21 cellular contexts compared by ENCODE assay signal in genomic region chr17:17526369-17526768, GRCh38. TPM values are rescaled to one million over a fixed set of nuclear protein-coding genes. Genes with fewer than 3 reads are reported as not detected.
A peak's percentile ranks its signal among the peaks of the same experiment; 100 is the strongest.
DNase-seq lines count a peak whose midpoint lies in the region; ATAC-seq and TF ChIP-seq lines count a peak whose summit lies in the region.
"Had no signal": no experiment of that assay in that cellular context is flagged by ENCODE, and none has a peak within 500 bp of the region (broad histone marks: within the 10 kb centered on the region; RNA-seq: fewer than 3 reads in every experiment).

No MANE protein-coding gene starts in this region.

- H3K36me3 ChIP-seq in endodermal cell (ENCODE audit: control insufficient read depth, insufficient read depth, low read length), result no peaks in the 10 kb centered on the region
- no peaks in the 10 kb centered on the region for H3K36me3 ChIP-seq in lower lobe of right lung
- H3K36me3 ChIP-seq in skeletal muscle tissue (ENCODE audit: control insufficient read depth in 3 of 3, insufficient read depth in 3 of 3, low read length in 3 of 3), result peaks cover 0 to 3% (median 0%) of the 10 kb centered on the region in 3 donors
- H3K36me3 ChIP-seq in spleen, result peaks cover 0 to 5% (median 0%) of the 10 kb centered on the region in 6 donors
- H3K36me3 ChIP-seq: brain microvascular endothelial cell, upper lobe of left lung had no signal

- TF ChIP-seq POLR2A in spleen (IDR thresholded peaks at IDR 0.05), result no peak

- peaks cover 7% of the 10 kb centered on the region for H3K9me3 Mint-ChIP-seq in endodermal cell
- H3K9me3 Mint-ChIP-seq: activated naive CD8-positive, alpha-beta T cell treated with anti-CD3 and anti-CD28 coated beads, Interleukin-2, amount 50 U/mL, for 24 hours had no signal

- peaks cover 17% of the 10 kb centered on the region for H3K4me1 Mint-ChIP-seq in endodermal cell
- H3K4me1 Mint-ChIP-seq: activated CD4-positive, alpha-beta T cell treated with anti-CD3 and anti-CD28 coated beads for 36 hours; activated CD8-positive, alpha-beta memory T cell treated with anti-CD3 and anti-CD28 coated beads, Interleukin-2, amount 10 ng/mL, durations not matched to agents 7 days and 5 days; activated naive CD8-positive, alpha-beta T cell treated with anti-CD3 and anti-CD28 coated beads, Interleukin-2, amount 50 U/mL, for 24 hours had no signal

- no peak for TF ChIP-seq CTCF in endodermal cell (conservative IDR thresholded peaks at IDR 0.05)
- no peak for TF ChIP-seq CTCF in lower lobe of right lung (IDR thresholded peaks at IDR 0.05)
- TF ChIP-seq CTCF in spleen (IDR thresholded peaks at IDR 0.05 in 8 of 11, conservative IDR thresholded peaks at IDR 0.05 in 3 of 11), result no peak

- H3K4me3 Mint-ChIP-seq in endodermal cell, result no peak overlapping the region
- H3K4me3 Mint-ChIP-seq: activated CD4-positive, alpha-beta T cell treated with anti-CD3 and anti-CD28 coated beads for 36 hours; activated CD8-positive, alpha-beta memory T cell treated with anti-CD3 and anti-CD28 coated beads, Interleukin-2, amount 10 ng/mL, durations not matched to agents 7 days and 5 days; activated naive CD8-positive, alpha-beta T cell treated with anti-CD3 and anti-CD28 coated beads, Interleukin-2, amount 50 U/mL, for 24 hours had no signal

- H3K27ac ChIP-seq in endodermal cell (ENCODE audit: low read depth, low read length) (no peak overlapping the region), lower lobe of right lung (no peak overlapping the region), skeletal muscle tissue (ENCODE audit: low read depth, low read length) (peak overlapping the region; percentile 86), spleen (no peak overlapping the region)
- H3K27ac ChIP-seq: brain microvascular endothelial cell, skin epidermis had no signal

- H3K9ac ChIP-seq in endodermal cell (ENCODE audit: extremely low read depth, low read length, poor library complexity, severe bottlenecking) (no peak overlapping the region), skeletal muscle tissue (ENCODE audit: low read depth in 1 of 3, low read length in 3 of 3) (peak overlapping the region; percentile 53 to 85 (median 70))

- intact Hi-C loops in lower lobe of right lung (cut with DNase I) (no loop called here), spleen (cut with DNase I; ENCODE audit: low total_unique reads) (no loop called here)

- H3K27me3 ChIP-seq in endodermal cell (ENCODE audit: control insufficient read depth, insufficient read depth, low read length, poor library complexity, severe bottlenecking), result no peaks in the 10 kb centered on the region
- no peaks in the 10 kb centered on the region for H3K27me3 ChIP-seq in lower lobe of right lung (ENCODE audit: low read depth)
- H3K27me3 ChIP-seq in skeletal muscle tissue (ENCODE audit: control insufficient read depth in 3 of 3, insufficient read depth in 3 of 3, low read length in 3 of 3), result no peaks in the 10 kb centered on the region
- H3K27me3 ChIP-seq in spleen (replicated peaks in 1 of 7), result no peaks in the 10 kb centered on the region
- H3K27me3 ChIP-seq: brain microvascular endothelial cell, upper lobe of left lung had no signal

- ATAC-seq in lower lobe of right lung (peak; percentile 37 to 54), HG02885 (IDR thresholded peaks at IDR 0.05; ENCODE audit: poor library complexity, unreplicated experiment) (no peak)
- ATAC-seq: activated CD4-positive, alpha-beta T cell treated with anti-CD3 and anti-CD28 coated beads for 36 hours; activated CD8-positive, alpha-beta memory T cell treated with anti-CD3 and anti-CD28 coated beads, Interleukin-2, amount 10 ng/mL, durations not matched to agents 7 days and 5 days; activated naive CD8-positive, alpha-beta T cell treated with anti-CD3 and anti-CD28 coated beads, Interleukin-2, amount 50 U/mL, for 24 hours had no signal

- H3K4me3 ChIP-seq in endodermal cell (ENCODE audit: low read length), result no peak overlapping the region
- no peak overlapping the region for H3K4me3 ChIP-seq in lower lobe of right lung
- H3K4me3 ChIP-seq in skeletal muscle tissue (ENCODE audit: low read length in 3 of 3), result peak overlapping the region in 1 of 3 donors; percentile 36
- H3K4me3 ChIP-seq in spleen, result no peak overlapping the region
- H3K4me3 ChIP-seq: skin epidermis, upper lobe of left lung had no signal

- H3K27ac Mint-ChIP-seq in endodermal cell, result peak overlapping the region; percentile 52
- H3K27ac Mint-ChIP-seq: activated CD4-positive, alpha-beta T cell treated with anti-CD3 and anti-CD28 coated beads for 36 hours; activated CD8-positive, alpha-beta memory T cell treated with anti-CD3 and anti-CD28 coated beads, Interleukin-2, amount 10 ng/mL, durations not matched to agents 7 days and 5 days; activated naive CD8-positive, alpha-beta T cell treated with anti-CD3 and anti-CD28 coated beads, Interleukin-2, amount 50 U/mL, for 24 hours had no signal

- peaks cover 5% of the 10 kb centered on the region for H3K36me3 Mint-ChIP-seq in endodermal cell (ENCODE audit: low read depth)
- H3K36me3 Mint-ChIP-seq: activated CD8-positive, alpha-beta memory T cell treated with anti-CD3 and anti-CD28 coated beads, Interleukin-2, amount 10 ng/mL, durations not matched to agents 7 days and 5 days had no signal

- DNase-seq in NCI-H2196 treated with DMSO at 0.1 percent for 48 hours (lab: John Stamatoyannopoulos, UW; ENCODE audit: unreplicated experiment) (peak; percentile 21), endodermal cell (no peak), lower lobe of right lung (no peak), glomerular visceral epithelial cell (ENCODE audit: extremely low spot score) (no peak), spleen (no peak)
- DNase-seq: activated CD4-positive, alpha-beta T cell treated with anti-CD3 and anti-CD28 coated beads for 36 hours; activated CD8-positive, alpha-beta memory T cell treated with anti-CD3 and anti-CD28 coated beads, Interleukin-2, amount 10 ng/mL, durations not matched to agents 7 days and 5 days; activated naive CD8-positive, alpha-beta T cell treated with anti-CD3 and anti-CD28 coated beads, Interleukin-2, amount 50 U/mL, for 24 hours; brain microvascular endothelial cell; COR-L47; H7; head of caudate nucleus; KG1; NCI-H187 treated with DMSO at 0.1 percent for 48 hours; NCI-H524; stimulated activated CD4-positive, alpha-beta T cell treated with anti-CD3 and anti-CD28 coated beads, Interleukin-4, amount 100 ng/mL, for 1 hour; SW 1271 had no signal

- peaks cover 13% of the 10 kb centered on the region for H3K4me1 ChIP-seq in endodermal cell (ENCODE audit: control insufficient read depth, insufficient read depth, low read length)
- H3K4me1 ChIP-seq in lower lobe of right lung, result peaks cover 12% of the 10 kb centered on the region
- H3K4me1 ChIP-seq in skeletal muscle tissue (ENCODE audit: control insufficient read depth in 3 of 3, insufficient read depth in 3 of 3, low read length in 3 of 3), result peaks cover 29 to 41% (median 36%) of the 10 kb centered on the region in 3 donors
- H3K4me1 ChIP-seq in spleen, result peaks cover 0 to 13% (median 0%) of the 10 kb centered on the region in 6 donors

- H3K9me3 ChIP-seq in endodermal cell (ENCODE audit: control insufficient read depth, low read length), result no peaks in the 10 kb centered on the region
- H3K9me3 ChIP-seq in lower lobe of right lung, result no peaks in the 10 kb centered on the region
- H3K9me3 ChIP-seq in skeletal muscle tissue (ENCODE audit: control insufficient read depth in 3 of 3, low read length in 3 of 3), result no peaks in the 10 kb centered on the region
- no peaks in the 10 kb centered on the region for H3K9me3 ChIP-seq in spleen
- H3K9me3 ChIP-seq: upper lobe of left lung had no signal

- H3K27me3 Mint-ChIP-seq in endodermal cell (ENCODE audit: insufficient read depth), result no peaks in the 10 kb centered on the region
- H3K27me3 Mint-ChIP-seq: activated CD4-positive, alpha-beta T cell treated with anti-CD3 and anti-CD28 coated beads for 36 hours; activated CD8-positive, alpha-beta memory T cell treated with anti-CD3 and anti-CD28 coated beads, Interleukin-2, amount 10 ng/mL, durations not matched to agents 7 days and 5 days; activated naive CD8-positive, alpha-beta T cell treated with anti-CD3 and anti-CD28 coated beads, Interleukin-2, amount 50 U/mL, for 24 hours had no signal

- WGBS in endodermal cell (ENCODE audit: insufficient coverage in 1 of 2, insufficient read length in 1 of 2), 2 experiments, result 85 to 89% methylated on average over 14 of the region's 14 CpGs
- 71 to 87% (median 86%) methylated on average over 14 of the region's 14 CpGs for WGBS in spleen, 5 donors

RNA-seq across cellular contexts. Expression of gene RASD1, which starts 30.2 kb away (rescaled TPM):
- total RNA-seq in endodermal cell (1 to 10 TPM; 1.9 to 2.5 TPM), lower lobe of right lung (24.6 TPM), skeletal muscle tissue (4.2 TPM), spleen (10 to 100 TPM in 5 of 7 donors, 1 to 10 TPM in 2; 6.6 to 52.3 (median 13.1) TPM)
- polyA plus RNA-seq in endodermal cell (2013, experiment 1 of 2), result 3.0 TPM
- 2.8 TPM for polyA plus RNA-seq in endodermal cell (2013, experiment 2 of 2)
- polyA plus RNA-seq in spleen, result 1 to 10 TPM; 2.9 to 7.9 (median 3.3) TPM

RNA-seq across cellular contexts. Expression of gene MED9, which starts 49.6 kb away (rescaled TPM):
- total RNA-seq in endodermal cell, result 10 to 100 TPM; 18.4 to 20.5 TPM
- 17.3 TPM for polyA plus RNA-seq in endodermal cell (2013, experiment 1 of 2)
- polyA plus RNA-seq in endodermal cell (2013, experiment 2 of 2), result 18.8 TPM
- total RNA-seq in lower lobe of right lung, result 14.5 TPM
- 12.5 TPM for total RNA-seq in skeletal muscle tissue
- 10 to 100 TPM; 13.8 to 19.2 (median 16.6) TPM for total RNA-seq in spleen
- 10 to 100 TPM in 2 of 3 donors, 1 to 10 TPM in 1; 8.5 to 13.7 (median 10.3) TPM for polyA plus RNA-seq in spleen
